12 cellular contexts compared by ENCODE assay signal in the genomic region with DNA sequence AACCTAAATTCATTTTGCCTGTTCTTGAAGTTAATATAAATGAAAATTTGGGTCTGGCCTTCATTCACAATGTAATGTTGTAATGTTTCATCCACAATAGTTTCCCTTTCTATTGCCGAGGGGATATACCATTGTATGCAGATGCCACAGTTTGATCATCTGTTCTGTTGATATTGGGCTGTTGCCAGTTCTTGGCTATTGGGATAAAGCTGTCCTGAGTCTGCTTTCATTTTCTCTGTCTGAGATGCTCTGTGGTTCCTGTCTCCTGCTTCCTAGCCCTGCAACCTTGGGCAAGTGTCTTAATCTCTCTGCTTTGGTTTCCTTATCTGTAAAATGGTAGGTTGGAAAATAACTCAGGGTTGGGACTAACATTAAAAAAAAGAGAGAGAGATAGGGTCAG. TPM values are rescaled to one million over a fixed set of nuclear protein-coding genes. Genes with fewer than 3 reads are reported as not detected.
DNase-seq lines count a peak whose midpoint lies in the region; ATAC-seq and TF ChIP-seq lines count a peak whose summit lies in the region.
"Had no signal": no experiment of that assay in that cellular context is flagged by ENCODE, and none has a peak within 500 bp of the region (broad histone marks: within the 10 kb centered on the region; RNA-seq: fewer than 3 reads in every experiment).

No MANE protein-coding gene starts in this region.

- H3K27ac ChIP-seq in DND-41 (ENCODE audit: low read length), result no peak overlapping the region
- peak overlapping the region; percentile 6 to 69 for H3K27ac ChIP-seq in breast epithelium
- H3K27ac ChIP-seq in uterus, result peak overlapping the region in 1 of 2 donors; percentile 5
- H3K27ac ChIP-seq: epithelial cell of prostate had no signal

- H3K4me2 ChIP-seq in DND-41 (ENCODE audit: insufficient read depth, low read length), result no peak overlapping the region

- H3K4me3 ChIP-seq in DND-41 (ENCODE audit: low read depth in 1 of 2, low read length in 2 of 2) (no peak overlapping the region), breast epithelium (no peak overlapping the region), uterus (no peak overlapping the region)
- H3K4me3 ChIP-seq: pancreas had no signal

- no peak overlapping the region for H3K4me3 Mint-ChIP-seq in memory B cell

- peaks cover 58% of the 10 kb centered on the region for H3K79me2 ChIP-seq in DND-41 (ENCODE audit: insufficient read depth, low read length)

- H3K4me1 ChIP-seq in DND-41 (ENCODE audit: insufficient read depth, low read length) (0 out of 2 replicates have a peak, but pooled peaks cover 3% of the 10 kb centered on the region), breast epithelium (peaks cover under 1 to 7% of the 10 kb centered on the region in 2 donors), uterus (peaks cover 6 to 8% of the 10 kb centered on the region in 2 donors)

- H3K36me3 ChIP-seq in DND-41 (ENCODE audit: insufficient read depth, low read length) (peaks cover 29% of the 10 kb centered on the region), breast epithelium (no peaks in the 10 kb centered on the region), uterus (no peaks in the 10 kb centered on the region)

- peak; percentile 39; the same call in 1 of the 3 replicates for ATAC-seq in DND-41 (ENCODE audit: insufficient read depth, low read depth)
- no peak for ATAC-seq in memory B cell (ENCODE audit: low read depth)
- no peak for ATAC-seq in HG03095 (IDR thresholded peaks at IDR 0.05; ENCODE audit: unreplicated experiment)
- ATAC-seq: Right ventricle myocardium inferior had no signal

- no peak overlapping the region for H2AFZ ChIP-seq in DND-41 (ENCODE audit: low read depth, low read length)

- H3K9ac ChIP-seq in DND-41 (ENCODE audit: low read depth, low read length), result no peak overlapping the region

- H3K27ac Mint-ChIP-seq in memory B cell, result peak overlapping the region; percentile 77

- peaks cover 32% of the 10 kb centered on the region for H3K4me1 Mint-ChIP-seq in memory B cell

- H3K9me3 ChIP-seq in DND-41 (ENCODE audit: insufficient read depth, low read length, severe bottlenecking), result peaks cover 7% of the 10 kb centered on the region
- no peaks in the 10 kb centered on the region for H3K9me3 ChIP-seq in breast epithelium
- no peaks in the 10 kb centered on the region for H3K9me3 ChIP-seq in uterus
- H3K9me3 ChIP-seq: pancreas had no signal

- TF ChIP-seq CTCF in DND-41 (IDR thresholded peaks at IDR 0.05; ENCODE audit: borderline replicate concordance, extremely low read depth, low read length, poor library complexity, severe bottlenecking), result no peak
- no peak for TF ChIP-seq CTCF in breast epithelium (IDR thresholded peaks at IDR 0.05)
- no peak for TF ChIP-seq CTCF in uterus (IDR thresholded peaks at IDR 0.05)

- H3K27me3 Mint-ChIP-seq in memory B cell, result no peaks in the 10 kb centered on the region

- peaks cover 11% of the 10 kb centered on the region; the same call in 1 of the 2 replicates for H4K20me1 ChIP-seq in DND-41 (ENCODE audit: insufficient read depth, low read length)

- H3K9me3 Mint-ChIP-seq in memory B cell, result no peaks in the 10 kb centered on the region

- TF ChIP-seq POLR2A in breast epithelium (IDR thresholded peaks at IDR 0.05) (no peak), uterus (IDR thresholded peaks at IDR 0.05) (no peak)

- H3K27me3 ChIP-seq in DND-41 (ENCODE audit: insufficient read depth, low read length, poor library complexity), result no peaks in the 10 kb centered on the region
- no peaks in the 10 kb centered on the region for H3K27me3 ChIP-seq in breast epithelium
- no peaks in the 10 kb centered on the region for H3K27me3 ChIP-seq in uterus
- H3K27me3 ChIP-seq: pancreas had no signal

- H3K36me3 Mint-ChIP-seq in memory B cell, result peaks cover 46% of the 10 kb centered on the region

- intact Hi-C loops in breast epithelium (cut with DNase I; ENCODE audit: low total_unique reads), result no loop called here
- intact Hi-C loops in uterus (cut with DNase I; ENCODE audit: low total_unique reads), result no loop called here

- DNase-seq in DND-41 (no peak), NCI-H2171 treated with DMSO at 0.1 percent for 48 hours (lab: John Stamatoyannopoulos, UW) (peak; percentile 38), breast epithelium (ENCODE audit: low spot score in 2 of 2) (no peak), memory B cell (ENCODE audit: low spot score in 2 of 2) (no peak), NCI-H146 treated with DMSO at 0.1 percent for 48 hours (lab: John Stamatoyannopoulos, UW; ENCODE audit: unreplicated experiment) (no peak), uterus (no peak), mucosa of gallbladder (ENCODE audit: low spot score) (no peak)
- DNase-seq: amniotic stem cell, pancreas had no signal

RNA-seq across cellular contexts. Expression of gene B3GNT2, which starts 25.2 kb away (rescaled TPM):
- 10 to 100 TPM; 16.3 to 39.5 (median 25.6) TPM for total RNA-seq in breast epithelium
- 10 to 100 TPM; 15.9 to 42.4 (median 25.5) TPM for total RNA-seq in uterus
- total RNA-seq in mucosa of gallbladder, result 31.9 TPM
